Comparison of ENCODE assay signal across 7 cellular contexts in genomic region chr5:169701910-169702451, GRCh38.
DNase-seq lines count a peak whose midpoint lies in the region; ATAC-seq and TF ChIP-seq lines count a peak whose summit lies in the region.

No MANE protein-coding gene starts in this region.

- no peaks in the 10 kb centered on the region for H3K4me1 ChIP-seq in Peyer's patch

- no peaks in the 10 kb centered on the region for H3K36me3 ChIP-seq in Peyer's patch

- no peaks in the 10 kb centered on the region for H3K27me3 ChIP-seq in Peyer's patch

- H3K4me1 Mint-ChIP-seq in osteocyte (ENCODE audit: unreplicated experiment), result peaks cover 50% of the 10 kb centered on the region

- H3K27ac Mint-ChIP-seq in osteocyte (ENCODE audit: unreplicated experiment), result peak overlapping the region; percentile 52

- TF ChIP-seq POLR2A in Peyer's patch (IDR thresholded peaks at IDR 0.05), result no peak

- H3K27ac ChIP-seq in Peyer's patch, result no peak overlapping the region
- H3K27ac ChIP-seq in substantia nigra (ENCODE audit: low read depth, low read length, poor library complexity, severe bottlenecking), result no peak overlapping the region

- H3K9me3 ChIP-seq in Peyer's patch, result no peaks in the 10 kb centered on the region

- H3K4me3 ChIP-seq in Peyer's patch, result no peak overlapping the region

- TF ChIP-seq CTCF in GM12872 (IDR thresholded peaks at IDR 0.05; ENCODE audit: insufficient read depth, low read depth, low read length) (peak; percentile 31; the same call in 1 of the 3 replicates), osteocyte (IDR thresholded peaks at IDR 0.05) (peak; percentile 79), Peyer's patch (IDR thresholded peaks at IDR 0.05) (peak in 2 of 6 experiments; percentile 15 to 35)

- no peaks in the 10 kb centered on the region for H3K36me3 Mint-ChIP-seq in osteocyte (ENCODE audit: unreplicated experiment)

- DNase-seq in NCI-H2227 (lab: John Stamatoyannopoulos, UW; ENCODE audit: unreplicated experiment) (peak; percentile 13), dermis blood vessel endothelial cell (peak; percentile 61), osteocyte (ENCODE audit: extremely low spot score, unreplicated experiment) (no peak), Peyer's patch (no peak), substantia nigra (lab: John Stamatoyannopoulos, UW) (no peak)

- H3K27me3 Mint-ChIP-seq in osteocyte (ENCODE audit: unreplicated experiment), result no peaks in the 10 kb centered on the region

- no peak overlapping the region for H3K4me3 Mint-ChIP-seq in osteocyte (ENCODE audit: unreplicated experiment)

- H3K9me3 Mint-ChIP-seq in osteocyte (ENCODE audit: unreplicated experiment), result no peaks in the 10 kb centered on the region

- ATAC-seq in HG03354 (IDR thresholded peaks at IDR 0.05; ENCODE audit: poor library complexity, severe bottlenecking, unreplicated experiment), result no peak

Comparison
In these comparisons a context has a peak if more than half of its experiments do, and no peak if none do; other contexts are left out.
1. DNase-seq: peak in NCI-H2227 (single experiment) and dermis blood vessel endothelial cell (single experiment); none in osteocyte (single experiment), Peyer's patch (0 of 3) and substantia nigra (0 of 49).